ENCODE assay signal across 8 cellular contexts in the genomic region with DNA sequence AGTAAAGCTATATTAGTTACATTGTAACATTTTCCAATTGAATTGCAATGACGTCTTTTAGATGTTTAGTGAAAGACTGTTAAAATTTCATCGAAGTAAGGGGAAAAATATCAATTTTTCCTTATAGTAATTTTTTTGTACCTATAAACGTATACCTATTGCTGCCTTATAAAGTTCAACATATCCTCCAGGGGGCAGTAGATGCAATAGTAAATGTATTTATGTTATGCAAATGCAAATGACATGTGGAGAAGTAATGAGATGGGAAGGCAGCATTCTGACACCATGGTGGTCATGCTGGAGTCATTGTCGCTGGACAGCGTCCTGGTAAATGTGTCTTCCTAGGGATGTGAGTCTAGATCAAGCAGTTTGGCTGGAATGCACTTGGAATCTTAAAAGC. TPM values are rescaled to one million over a fixed set of nuclear protein-coding genes. Genes with fewer than 3 reads are reported as not detected.
DNase-seq lines count a peak whose midpoint lies in the region; ATAC-seq and TF ChIP-seq lines count a peak whose summit lies in the region.

No MANE protein-coding gene starts in this region.

- no peaks in the 10 kb centered on the region for H3K36me3 ChIP-seq in BE2C

- peaks cover 6% of the 10 kb centered on the region; the same call in 1 of the 2 replicates for H3K27me3 ChIP-seq in BE2C

- peak; percentile 24 for DNase-seq in BE2C
- peak; percentile 50 for DNase-seq in LNCaP clone FGC (ENCODE audit: low read depth)
- DNase-seq in SK-N-DZ (ENCODE audit: low spot score), result peak; percentile 58
- DNase-seq in foreskin fibroblast, result peak; percentile 13 to 63
- peak; percentile 4 for DNase-seq in smooth muscle cell of the brain vasculature (ENCODE audit: low read depth, low spot score)
- no peak for DNase-seq in omental fat pad (ENCODE audit: low spot score)

- no peaks in the 10 kb centered on the region for H3K4me1 ChIP-seq in BE2C

- H3K4me3 ChIP-seq in BE2C (ENCODE audit: low read depth, low read length), result no peak overlapping the region
- H3K4me3 ChIP-seq in LNCaP clone FGC (ENCODE audit: low read depth, low read length), result no peak overlapping the region
- no peak overlapping the region for H3K4me3 ChIP-seq in foreskin fibroblast (ENCODE audit: low read depth in 1 of 2, low read length in 2 of 2)

- no peaks in the 10 kb centered on the region for H3K9me3 ChIP-seq in BE2C

- peak; percentile 61 for ATAC-seq in GM18508 (IDR thresholded peaks at IDR 0.05; ENCODE audit: insufficient read depth, unreplicated experiment)
- no peak for ATAC-seq in omental fat pad (ENCODE audit: low FRiP score)
- no peak for ATAC-seq in GM21526 (IDR thresholded peaks at IDR 0.05; ENCODE audit: low FRiP score, unreplicated experiment)

- TF ChIP-seq CTCF in BE2C (IDR thresholded peaks at IDR 0.05; ENCODE audit: low read depth, low read length) (peak; percentile 64), LNCaP clone FGC (IDR thresholded peaks at IDR 0.05; ENCODE audit: control insufficient read depth, extremely low read depth, insufficient read depth) (peak; percentile 52), foreskin fibroblast (IDR thresholded peaks at IDR 0.05; ENCODE audit: low read depth, low read length) (peak; percentile 26), omental fat pad (IDR thresholded peaks at IDR 0.05) (no peak)

RNA-seq across cellular contexts. Expression of a gene that starts 38.7 kb away (rescaled TPM):
- 0.26 TPM for polyA plus RNA-seq in BE2C (2012; ENCODE audit: insufficient read depth, insufficient read length, low read depth)
- not detected in 2 replicates for polyA plus RNA-seq in SK-N-DZ (2014; cell fraction: cytosol; rRNA removed)
- polyA plus RNA-seq in SK-N-DZ (2014; cell fraction: nucleus; rRNA removed), result 0.30 TPM in 1 of 2 replicates, not detected in the other
- under 1 TPM in 3 of 4 donors, not detected in 1; 0.28 to 0.63 (median 0.47) TPM for total RNA-seq in omental fat pad

Comparison
In these comparisons a context has a peak if more than half of its experiments do, and no peak if none do; other contexts are left out.
1. CTCF ChIP-seq: peak in BE2C (single experiment), LNCaP clone FGC (single experiment) and foreskin fibroblast (single experiment); none in omental fat pad (0 of 3).